ENCODE assay signal across 16 cellular contexts in the genomic region with DNA sequence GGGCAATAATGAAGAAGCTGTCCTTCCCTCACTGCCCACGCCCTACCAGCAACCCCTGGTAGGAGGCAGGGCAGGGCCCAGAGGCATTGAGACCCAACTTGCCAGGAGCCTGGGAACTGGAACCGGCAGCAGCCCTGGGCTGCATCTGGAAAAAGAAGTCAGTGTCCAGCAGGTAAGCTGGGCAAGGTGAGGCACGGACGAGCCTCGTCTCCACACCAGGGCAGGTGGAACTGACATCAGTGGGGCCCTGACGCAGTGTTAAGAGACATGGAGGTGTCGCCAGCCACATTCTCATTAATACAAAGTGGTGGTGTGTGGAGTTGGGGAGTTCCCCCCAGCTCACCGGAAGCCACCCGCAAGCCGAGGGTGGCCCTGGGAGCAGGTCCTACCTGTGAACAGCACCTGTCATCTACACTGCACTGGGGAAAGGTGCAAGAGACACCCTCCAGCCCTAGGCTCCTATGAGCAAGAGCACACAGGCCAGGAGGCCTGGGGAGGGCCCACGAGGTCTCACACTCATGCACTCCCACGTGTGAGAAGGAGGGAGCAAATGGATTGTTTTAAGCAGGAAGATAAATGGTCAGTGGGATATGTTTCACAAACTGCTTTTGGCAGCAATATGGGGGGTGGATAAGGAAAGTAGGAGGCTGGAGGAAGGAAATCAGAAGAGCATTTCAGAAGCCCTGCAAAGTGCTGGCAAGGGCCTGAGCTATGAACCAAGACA. TPM values are rescaled to one million over a fixed set of nuclear protein-coding genes. Genes with fewer than 3 reads are reported as not detected.
DNase-seq lines count a peak whose midpoint lies in the region; ATAC-seq and TF ChIP-seq lines count a peak whose summit lies in the region.
"Had no signal": no experiment of that assay in that cellular context is flagged by ENCODE, and none has a peak within 500 bp of the region (broad histone marks: within the 10 kb centered on the region; RNA-seq: fewer than 3 reads in every experiment).

No MANE protein-coding gene starts in this region.

- H3K27me3 ChIP-seq in HCT116 (ENCODE audit: insufficient read depth, low read length) (no peaks in the 10 kb centered on the region), left lung (no peaks in the 10 kb centered on the region)
- H3K27me3 ChIP-seq: adrenal gland, foreskin keratinocyte had no signal

- H3K4me3 ChIP-seq in HCT116 (replicated peaks in 1 of 2; ENCODE audit: low read depth in 1 of 2, low read length in 2 of 2), result no peak overlapping the region
- H3K4me3 ChIP-seq in left lung, result no peak overlapping the region
- H3K4me3 ChIP-seq: adrenal gland had no signal

- no peaks in the 10 kb centered on the region for H3K9me3 ChIP-seq in HCT116 (ENCODE audit: control insufficient read depth in 1 of 2, insufficient read depth in 1 of 2, low read depth in 1 of 2, low read length in 2 of 2)
- no peaks in the 10 kb centered on the region for H3K9me3 ChIP-seq in left lung
- H3K9me3 ChIP-seq: adrenal gland had no signal

- no peak overlapping the region for H3K27ac ChIP-seq in HCT116 (ENCODE audit: low read depth, low read length)
- H3K27ac ChIP-seq in angular gyrus (ENCODE audit: low read depth, low read length), result peak overlapping the region; percentile 75
- H3K27ac ChIP-seq in left lung, result peak overlapping the region; percentile 18 to 48
- H3K27ac ChIP-seq: adrenal gland, foreskin keratinocyte had no signal

- peak overlapping the region; percentile 57 for H3K4me2 ChIP-seq in HCT116 (ENCODE audit: low read length)

- intact Hi-C loops in HCT116 (cut with micrococcal nuclease), result no loop called here
- intact Hi-C loops in left lung (cut with DNase I), result no loop called here

- no peak for TF ChIP-seq RAD21 in HCT116 (IDR thresholded peaks at IDR 0.05; ENCODE audit: low read depth)

- no peaks in the 10 kb centered on the region for H3K36me3 ChIP-seq in HCT116 (ENCODE audit: control insufficient read depth in 1 of 2, insufficient read depth in 2 of 2, low read length in 2 of 2)
- H3K36me3 ChIP-seq in left lung, result no peaks in the 10 kb centered on the region
- H3K36me3 ChIP-seq: adrenal gland had no signal

- H3K9ac ChIP-seq in HCT116 (ENCODE audit: low read length), result no peak overlapping the region

- no peak for TF ChIP-seq POLR2A in HCT116 (IDR thresholded peaks at IDR 0.05; ENCODE audit: borderline replicate concordance, extremely low read depth, insufficient read depth, insufficient read length)

- DNase-seq in HCT116 (ENCODE audit: low read depth, low spot score) (no peak), left lung (no peak), COLO829 (ENCODE audit: low spot score) (no peak), GF-D8 (lab: John Stamatoyannopoulos, UW) (no peak), DMS 273 treated with DMSO at 0.1 percent for 48 hours (lab: John Stamatoyannopoulos, UW) (no peak)
- no peak for DNase-seq in stimulated activated naive CD8-positive, alpha-beta T cell treated with anti-CD3 and anti-CD28 coated beads, Interleukin-15, Interleukin-2, amounts not matched to agents 100 U/mL and 50 U/mL, for 24 hours
- DNase-seq: activated effector memory CD4-positive, alpha-beta T cell treated with Interleukin-2 at 50 U/mL for 16 hours; adrenal gland; left cardiac atrium; MV-4-11; naive B cell; NCI-H2081; T1000 had no signal

- CTCF ChIA-PET in HCT116 (lab: Charles Lee), result interaction anchor here (0.8 kb wide), 1 partner anchor 104 kb away, joined by 3 read pairs; no protein-coding TSS in a partner anchor

- no peak overlapping the region for H2AFZ ChIP-seq in HCT116 (ENCODE audit: low read depth, low read length, poor library complexity, severe bottlenecking)

- TF ChIP-seq CTCF in HCT116 (IDR thresholded peaks at IDR 0.05 in 2 of 3, conservative IDR thresholded peaks at IDR 0.05 in 1 of 3; ENCODE audit: borderline replicate concordance in 1 of 3, insufficient read depth in 1 of 3, low read depth in 2 of 3, low read length in 2 of 3) (no peak), left lung (IDR thresholded peaks at IDR 0.05) (no peak)

- H3K9me2 ChIP-seq in HCT116 (ENCODE audit: insufficient read depth), result no peaks in the 10 kb centered on the region

- RAD21 ChIA-PET in HCT116 (lab: Charles Lee; ENCODE audit: low non-redundant PET in 1 of 2, low total read pairs in 2 of 2, uncharacterized antibody in 2 of 2, unreplicated experiment in 2 of 2), result no interaction called here

- no peak for ATAC-seq in HCT116
- peak; percentile 10 for ATAC-seq in left lung
- ATAC-seq in stimulated activated naive CD8-positive, alpha-beta T cell treated with anti-CD3 and anti-CD28 coated beads, Interleukin-15, Interleukin-2, amounts not matched to agents 100 U/mL and 50 U/mL, for 24 hours, result peak; percentile 14
- ATAC-seq in GM18867 (IDR thresholded peaks at IDR 0.05; ENCODE audit: unreplicated experiment), result no peak

- H3K4me1 ChIP-seq in HCT116 (ENCODE audit: control insufficient read depth in 1 of 2, insufficient read depth in 2 of 2, low read length in 2 of 2), result peaks cover 15 to 19% of the 10 kb centered on the region in 2 experiments
- peaks cover 5 to 7% of the 10 kb centered on the region in 2 donors for H3K4me1 ChIP-seq in left lung
- H3K4me1 ChIP-seq: adrenal gland, foreskin keratinocyte had no signal

- no peaks in the 10 kb centered on the region for H4K20me1 ChIP-seq in HCT116 (ENCODE audit: insufficient read depth)

- no TSS peak for BruUV-seq in HCT116 (replicated peaks; lab: Mats Ljungman, UMichigan)

- no peaks in the 10 kb centered on the region for H3K79me2 ChIP-seq in HCT116 (ENCODE audit: insufficient read depth, low read length)

- POLR2A ChIA-PET in HCT116 (lab: Charles Lee), result no interaction called here

TF ChIP-seq in HCT116, 20 proteins besides CTCF, POLR2A, EP300 and RAD21:
- TF ChIP-seq ZFX (IDR thresholded peaks at IDR 0.05) (no peak), ELF1 (IDR thresholded peaks at IDR 0.05; ENCODE audit: borderline replicate concordance, low read depth) (no peak), SRF (IDR thresholded peaks at IDR 0.05; ENCODE audit: low read depth) (no peak), SP1 (IDR thresholded peaks at IDR 0.05; ENCODE audit: low read depth) (no peak), CBX3 (IDR thresholded peaks at IDR 0.05; ENCODE audit: low read depth) (no peak), TCF7L2 (IDR thresholded peaks at IDR 0.05; ENCODE audit: borderline replicate concordance, extremely low read depth, insufficient read depth, insufficient read length) (no peak), FOSL1 (IDR thresholded peaks at IDR 0.05; ENCODE audit: low read depth) (no peak), ZNF274 (IDR thresholded peaks at IDR 0.05; ENCODE audit: low read depth, low read length) (no peak)
- TF ChIP-seq, protein P1, sequence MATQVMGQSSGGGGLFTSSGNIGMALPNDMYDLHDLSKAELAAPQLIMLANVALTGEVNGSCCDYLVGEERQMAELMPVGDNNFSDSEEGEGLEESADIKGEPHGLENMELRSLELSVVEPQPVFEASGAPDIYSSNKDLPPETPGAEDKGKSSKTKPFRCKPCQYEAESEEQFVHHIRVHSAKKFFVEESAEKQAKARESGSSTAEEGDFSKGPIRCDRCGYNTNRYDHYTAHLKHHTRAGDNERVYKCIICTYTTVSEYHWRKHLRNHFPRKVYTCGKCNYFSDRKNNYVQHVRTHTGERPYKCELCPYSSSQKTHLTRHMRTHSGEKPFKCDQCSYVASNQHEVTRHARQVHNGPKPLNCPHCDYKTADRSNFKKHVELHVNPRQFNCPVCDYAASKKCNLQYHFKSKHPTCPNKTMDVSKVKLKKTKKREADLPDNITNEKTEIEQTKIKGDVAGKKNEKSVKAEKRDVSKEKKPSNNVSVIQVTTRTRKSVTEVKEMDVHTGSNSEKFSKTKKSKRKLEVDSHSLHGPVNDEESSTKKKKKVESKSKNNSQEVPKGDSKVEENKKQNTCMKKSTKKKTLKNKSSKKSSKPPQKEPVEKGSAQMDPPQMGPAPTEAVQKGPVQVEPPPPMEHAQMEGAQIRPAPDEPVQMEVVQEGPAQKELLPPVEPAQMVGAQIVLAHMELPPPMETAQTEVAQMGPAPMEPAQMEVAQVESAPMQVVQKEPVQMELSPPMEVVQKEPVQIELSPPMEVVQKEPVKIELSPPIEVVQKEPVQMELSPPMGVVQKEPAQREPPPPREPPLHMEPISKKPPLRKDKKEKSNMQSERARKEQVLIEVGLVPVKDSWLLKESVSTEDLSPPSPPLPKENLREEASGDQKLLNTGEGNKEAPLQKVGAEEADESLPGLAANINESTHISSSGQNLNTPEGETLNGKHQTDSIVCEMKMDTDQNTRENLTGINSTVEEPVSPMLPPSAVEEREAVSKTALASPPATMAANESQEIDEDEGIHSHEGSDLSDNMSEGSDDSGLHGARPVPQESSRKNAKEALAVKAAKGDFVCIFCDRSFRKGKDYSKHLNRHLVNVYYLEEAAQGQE (IDR thresholded peaks at IDR 0.05; ENCODE audit: low read depth), result no peak

RNA-seq across cellular contexts. Expression of a gene that starts 53.7 kb away (rescaled TPM):
- total RNA-seq in HCT116 (2021; ENCODE audit: unreplicated experiment) (19.3 TPM), left lung (10 to 100 TPM; 26.0 to 36.1 TPM)
- polyA plus RNA-seq in HCT116 (2012), result 11.6 and 12.0 TPM in 2 replicates

Comparison
In these comparisons a context has a peak if more than half of its experiments do, and no peak if none do; other contexts are left out.
1. ATAC-seq: peak in left lung (single experiment) and stimulated activated naive CD8-positive, alpha-beta T cell treated with anti-CD3 and anti-CD28 coated beads, Interleukin-15, Interleukin-2, amounts not matched to agents 100 U/mL and 50 U/mL, for 24 hours (single experiment); none in HCT116 (single experiment) and GM18867 (single experiment).